Comparison of ENCODE assay signal across 27 cellular contexts in the genomic region with DNA sequence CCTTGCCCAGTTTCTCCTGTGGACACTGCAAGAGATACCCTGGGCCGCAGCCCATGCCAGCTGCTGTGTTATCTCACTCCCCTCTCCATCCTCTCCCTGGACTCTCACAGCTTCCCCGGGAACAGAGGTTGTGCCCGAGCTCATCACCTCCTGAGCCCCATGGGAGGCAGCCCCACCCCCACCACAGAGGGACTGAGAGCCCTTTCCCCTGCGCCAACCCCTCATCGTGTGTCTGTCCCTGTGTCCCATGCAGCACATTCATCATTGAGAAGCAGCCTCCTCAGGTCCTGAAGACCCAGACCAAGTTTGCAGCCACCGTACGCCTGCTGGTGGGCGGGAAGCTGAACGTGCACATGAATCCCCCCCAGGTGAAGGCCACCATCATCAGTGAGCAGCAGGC.
"Had no signal": no experiment of that assay in that cellular context is flagged by ENCODE, and none has a peak within 500 bp of the region (broad histone marks: within the 10 kb centered on the region; RNA-seq: fewer than 3 reads in every experiment).

No MANE protein-coding gene starts in this region.

- H3K27ac Mint-ChIP-seq: dendritic cell treated with granulocyte-macrophage colony-stimulating factor and Interleukin-4, amounts not matched to agents 40 ng/mL and 50 ng/mL, for 4 days; endodermal cell; mesothelial cell of epicardium; nephron; neural progenitor cell had no signal

- H3K36me3 Mint-ChIP-seq: mesothelial cell of epicardium, neural progenitor cell had no signal

- H3K4me1 ChIP-seq: colonic mucosa, esophagus muscularis mucosa, foreskin keratinocyte, gastroesophageal sphincter, heart right ventricle, left lung, neural progenitor cell, psoas muscle, tibial nerve, upper lobe of left lung had no signal

- H3K36me3 ChIP-seq: neural progenitor cell, ovary had no signal

- H3K9me3 ChIP-seq: colonic mucosa, esophagus muscularis mucosa, gastroesophageal sphincter, heart right ventricle, left lung, ovary, psoas muscle, thoracic aorta, tibial nerve, upper lobe of left lung had no signal

- DNase-seq: colonic mucosa; effector CD8-positive, alpha-beta T cell; endodermal cell; foreskin keratinocyte; heart right ventricle; hippocampal formation; left cardiac atrium; left lung; mesenchymal stem cell; naive thymus-derived CD4-positive, alpha-beta T cell; nucleus accumbens; ovary; posterior cingulate gyrus; psoas muscle; stimulated activated CD4-positive, alpha-beta T cell treated with anti-CD3 and anti-CD28 coated beads, Interleukin-15, amount 100 ng/mL, for 24 hours; stimulated activated CD4-positive, alpha-beta T cell treated with anti-CD3 and anti-CD28 coated beads, Interleukin-2, amount 100 ng/mL, for 48 hours; stimulated activated naive CD8-positive, alpha-beta T cell treated with anti-CD3 and anti-CD28 coated beads, Interleukin-15, Interleukin-2, amounts not matched to agents 100 U/mL and 50 U/mL, for 24 hours; upper lobe of left lung had no signal

- H3K4me3 ChIP-seq: colonic mucosa, esophagus muscularis mucosa, gastroesophageal sphincter, heart right ventricle, left lung, neural progenitor cell, ovary, psoas muscle, skin epidermis, thoracic aorta, tibial nerve, upper lobe of left lung had no signal

- H3K27me3 Mint-ChIP-seq: dendritic cell treated with granulocyte-macrophage colony-stimulating factor and Interleukin-4, amounts not matched to agents 40 ng/mL and 50 ng/mL, for 4 days; naive thymus-derived CD4-positive, alpha-beta T cell had no signal

- H3K4me1 Mint-ChIP-seq: endodermal cell had no signal

- H3K9me3 Mint-ChIP-seq: dendritic cell treated with granulocyte-macrophage colony-stimulating factor and Interleukin-4, amounts not matched to agents 40 ng/mL and 50 ng/mL, for 4 days; endodermal cell; mesothelial cell of epicardium; naive thymus-derived CD4-positive, alpha-beta T cell; nephron; neural progenitor cell had no signal

- ATAC-seq: foreskin keratinocyte; gastroesophageal sphincter; heart right ventricle; left cardiac atrium; left lung; naive thymus-derived CD4-positive, alpha-beta T cell; psoas muscle; stimulated activated naive CD8-positive, alpha-beta T cell treated with anti-CD3 and anti-CD28 coated beads, Interleukin-15, Interleukin-2, amounts not matched to agents 100 U/mL and 50 U/mL, for 24 hours had no signal

- H3K4me3 Mint-ChIP-seq: dendritic cell treated with granulocyte-macrophage colony-stimulating factor and Interleukin-4, amounts not matched to agents 40 ng/mL and 50 ng/mL, for 4 days; endodermal cell; mesothelial cell of epicardium; naive thymus-derived CD4-positive, alpha-beta T cell; nephron; neural progenitor cell had no signal
